In the genomic region with DNA sequence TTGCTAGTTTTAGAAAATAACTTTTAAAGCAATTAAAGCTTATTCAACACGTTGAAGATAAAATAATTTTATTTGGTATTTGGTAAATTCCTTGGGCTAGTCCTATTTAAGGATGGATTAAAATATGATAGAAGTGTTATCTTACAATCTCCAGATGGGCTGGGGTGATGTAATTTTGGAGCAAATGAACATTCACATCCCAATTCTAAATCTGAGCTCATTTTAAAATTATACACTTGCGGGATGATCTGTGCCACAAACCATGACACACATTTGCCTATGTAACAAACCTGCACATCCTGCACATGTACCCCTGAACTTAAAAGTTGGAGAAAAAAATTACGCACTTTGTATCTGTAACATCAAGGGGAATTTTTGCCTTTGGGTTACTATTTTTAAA, we compare ENCODE assay signal across 17 cellular contexts.
"Had no signal": no experiment of that assay in that cellular context is flagged by ENCODE, and none has a peak within 500 bp of the region (broad histone marks: within the 10 kb centered on the region; RNA-seq: fewer than 3 reads in every experiment).

No MANE protein-coding gene starts in this region.

- H3K27ac ChIP-seq: heart left ventricle, ovary, right atrium auricular region, thyroid gland had no signal

- DNase-seq: dermis blood vessel endothelial cell; effector CD4-positive, alpha-beta T cell; endodermal cell; heart left ventricle; hippocampal formation; mammary epithelial cell; mucosa of descending colon; natural killer cell; ovary; stimulated activated CD4-positive, alpha-beta T cell treated with anti-CD3 and anti-CD28 coated beads, Interleukin-2, amount 100 ng/mL, for 48 hours; stimulated activated naive CD4-positive, alpha-beta T cell treated with Interleukin-2 at 50 U/mL for 16 hours; thyroid gland had no signal

- ATAC-seq: heart left ventricle, left lobe of liver, mucosa of descending colon, natural killer cell had no signal

- H3K4me2 ChIP-seq: smooth muscle cell had no signal

- H3K36me3 Mint-ChIP-seq: natural killer cell had no signal

- H3K9me3 ChIP-seq: thyroid gland had no signal

- H3K27me3 Mint-ChIP-seq: type B pancreatic cell had no signal

- H3K27ac Mint-ChIP-seq: endodermal cell had no signal

- H3K36me3 ChIP-seq: ovary, right atrium auricular region, thyroid gland had no signal

- H3K4me3 ChIP-seq: heart left ventricle, mucosa of descending colon, ovary, right atrium auricular region, smooth muscle cell, thyroid gland had no signal

- H3K27me3 ChIP-seq: heart left ventricle, ovary, right atrium auricular region, thyroid gland had no signal

- H3K4me3 Mint-ChIP-seq: endodermal cell, natural killer cell, neural crest cell, type B pancreatic cell had no signal

- H3K4me1 Mint-ChIP-seq: neural crest cell had no signal
